ENCODE assay signal across 11 cellular contexts in the genomic region with DNA sequence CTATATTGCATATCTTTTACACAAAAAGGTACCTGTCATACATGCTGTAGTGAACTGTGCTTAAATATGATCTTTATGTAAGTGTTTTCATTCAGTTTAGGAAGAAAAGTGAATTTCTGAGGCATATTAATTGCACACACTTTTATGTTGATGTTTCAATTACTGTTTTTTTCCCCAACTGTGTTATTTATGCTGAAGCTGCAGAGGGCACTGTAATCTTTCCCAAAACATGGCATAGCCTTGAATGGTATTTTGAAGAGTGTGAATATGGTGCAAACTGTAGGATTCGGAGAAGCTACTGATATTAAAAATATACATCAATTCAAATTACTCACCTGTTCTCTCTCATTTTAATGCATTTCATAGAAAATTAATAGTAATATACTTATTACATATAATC. TPM values are rescaled to one million over a fixed set of nuclear protein-coding genes. Genes with fewer than 3 reads are reported as not detected.
DNase-seq lines count a peak whose midpoint lies in the region; ATAC-seq and TF ChIP-seq lines count a peak whose summit lies in the region.
"Had no signal": no experiment of that assay in that cellular context is flagged by ENCODE, and none has a peak within 500 bp of the region (broad histone marks: within the 10 kb centered on the region; RNA-seq: fewer than 3 reads in every experiment).

No MANE protein-coding gene starts in this region.

- H3K27me3 ChIP-seq in left lung, result peaks cover 0 to 6% of the 10 kb centered on the region in 2 donors

- no peaks in the 10 kb centered on the region for H3K4me1 Mint-ChIP-seq in activated T-cell treated with anti-CD3 and anti-CD28 coated beads, Interleukin-2, amount 50 U/mL, for 4 hours (ENCODE audit: low read depth)

- no peak overlapping the region for H3K4me3 Mint-ChIP-seq in activated T-cell treated with anti-CD3 and anti-CD28 coated beads, Interleukin-2, amount 50 U/mL, for 4 hours

- peak; percentile 5 for DNase-seq in A172 (ENCODE audit: low spot score)
- no peak for DNase-seq in GM10248 (ENCODE audit: extremely low spot score)
- DNase-seq in OCI-LY7 (ENCODE audit: low spot score), result peak; percentile 7
- DNase-seq in fibroblast of peridontal ligament (ENCODE audit: extremely low read depth), result peak; percentile 31
- DNase-seq in left lung, result no peak
- no peak for DNase-seq in GF-D8 (lab: John Stamatoyannopoulos, UW)
- DNase-seq in activated T-cell treated with anti-CD3 and anti-CD28 coated beads, Interleukin-2, amount 50 U/mL, for 4 hours, result no peak
- DNase-seq: activated CD4-positive, alpha-beta T cell treated with anti-CD3 and anti-CD28 coated beads, Interleukin-2, amount 50 U/mL, for 4 hours; left colon; NCI-H226 had no signal

- no peaks in the 10 kb centered on the region for H4K20me1 ChIP-seq in OCI-LY7 (ENCODE audit: insufficient read depth, low read length)

- POLR2A ChIA-PET in GM10248 (lab: Yijun Ruan, JAX), result no interaction called here
- POLR2A ChIA-PET in OCI-LY7 (lab: Charles Lee), result no interaction called here

- no peaks in the 10 kb centered on the region for H3K9me3 Mint-ChIP-seq in activated T-cell treated with anti-CD3 and anti-CD28 coated beads, Interleukin-2, amount 50 U/mL, for 4 hours

- no peak overlapping the region for H3K4me2 ChIP-seq in OCI-LY7 (ENCODE audit: low read length)

- H2AFZ ChIP-seq in OCI-LY7 (ENCODE audit: low read length), result no peak overlapping the region

- no peaks in the 10 kb centered on the region for H3K9me2 ChIP-seq in OCI-LY7 (ENCODE audit: insufficient read depth, low read length)

- H3K36me3 Mint-ChIP-seq in activated T-cell treated with anti-CD3 and anti-CD28 coated beads, Interleukin-2, amount 50 U/mL, for 4 hours (ENCODE audit: insufficient read depth), result no peaks in the 10 kb centered on the region

- H3K79me2 ChIP-seq in OCI-LY7 (ENCODE audit: insufficient read depth, low read depth, low read length), result no peaks in the 10 kb centered on the region

- no peaks in the 10 kb centered on the region for H3K9me3 ChIP-seq in OCI-LY7 (ENCODE audit: low read length)
- H3K9me3 ChIP-seq in left lung, result no peaks in the 10 kb centered on the region

- intact Hi-C loops in OCI-LY7 (cut with micrococcal nuclease; ENCODE audit: unreplicated experiment), result no loop called here
- intact Hi-C loops in left lung (cut with DNase I), result no loop called here

- ATAC-seq in GM21390 (IDR thresholded peaks at IDR 0.05; ENCODE audit: unreplicated experiment) (no peak), left lung (no peak)
- ATAC-seq in activated T-cell treated with anti-CD3 and anti-CD28 coated beads, Interleukin-2, amount 50 U/mL, for 4 hours, result no peak
- ATAC-seq: left colon had no signal

- CTCF ChIA-PET in GM10248 (lab: Yijun Ruan, JAX), result no interaction called here
- CTCF ChIA-PET in OCI-LY7 (lab: Charles Lee; ENCODE audit: unreplicated experiment), result no interaction called here

- BruUV-seq in OCI-LY7 (replicated peaks; lab: Mats Ljungman, UMichigan), result no TSS peak

- no peak overlapping the region for H3K27ac ChIP-seq in OCI-LY7 (ENCODE audit: low read depth, low read length, poor library complexity, severe bottlenecking)
- no peak overlapping the region for H3K27ac ChIP-seq in left lung

- H3K4me3 ChIP-seq in OCI-LY7 (ENCODE audit: low read depth, low read length, poor library complexity, severe bottlenecking) (no peak overlapping the region), left lung (no peak overlapping the region)

- TF ChIP-seq CTCF in GM10248 (IDR thresholded peaks at IDR 0.05; ENCODE audit: control extremely low read depth, extremely low read depth, low read depth, missing control alignments) (peak; percentile 10), OCI-LY7 (conservative IDR thresholded peaks at IDR 0.05; ENCODE audit: low read length) (peak; percentile 64), left lung (IDR thresholded peaks at IDR 0.05) (no peak)

- H3K36me3 ChIP-seq in OCI-LY7 (ENCODE audit: insufficient read depth, low read length) (no peaks in the 10 kb centered on the region), left lung (no peaks in the 10 kb centered on the region)

- H3K4me1 ChIP-seq in OCI-LY7 (ENCODE audit: insufficient read depth, low read length, poor library complexity, severe bottlenecking) (peaks cover under 1% of the 10 kb centered on the region), left lung (no peaks in the 10 kb centered on the region)

- H3K27me3 Mint-ChIP-seq in activated T-cell treated with anti-CD3 and anti-CD28 coated beads, Interleukin-2, amount 50 U/mL, for 4 hours (ENCODE audit: low read depth), result peaks cover 10% of the 10 kb centered on the region

RNA-seq across cellular contexts. Expression of a gene that starts 6.0 kb away (rescaled TPM):
- 18.4 and 36.2 TPM in 2 replicates for total RNA-seq in A172 (2014; rRNA removed; shearing (Covaris generic))
- total RNA-seq in OCI-LY7 (2014; rRNA removed; shearing (Covaris generic)), result 23.6 and 39.4 TPM in 2 replicates
- 70.9 and 80.0 TPM in 2 replicates for total RNA-seq in OCI-LY7 (2022)
- total RNA-seq in left lung, result 1 to 10 TPM; 2.5 to 6.1 TPM
- 1 to 10 TPM; 1.6 to 3.4 (median 2.6) TPM for total RNA-seq in activated T-cell treated with anti-CD3 and anti-CD28 coated beads, Interleukin-2, amount 50 U/mL, for 4 hours

Comparison
In these comparisons a context has a peak if more than half of its experiments do, and no peak if none do; other contexts are left out.
1. DNase-seq: peak in A172 (single experiment), OCI-LY7 (single experiment) and fibroblast of peridontal ligament (single experiment); none in GM10248 (single experiment), left lung (0 of 2), GF-D8 (single experiment) and activated T-cell treated with anti-CD3 and anti-CD28 coated beads, Interleukin-2, amount 50 U/mL, for 4 hours (single experiment).
2. CTCF ChIP-seq: peak in GM10248 (single experiment) and OCI-LY7 (single experiment); none in left lung (0 of 2).